In the genomic region with DNA sequence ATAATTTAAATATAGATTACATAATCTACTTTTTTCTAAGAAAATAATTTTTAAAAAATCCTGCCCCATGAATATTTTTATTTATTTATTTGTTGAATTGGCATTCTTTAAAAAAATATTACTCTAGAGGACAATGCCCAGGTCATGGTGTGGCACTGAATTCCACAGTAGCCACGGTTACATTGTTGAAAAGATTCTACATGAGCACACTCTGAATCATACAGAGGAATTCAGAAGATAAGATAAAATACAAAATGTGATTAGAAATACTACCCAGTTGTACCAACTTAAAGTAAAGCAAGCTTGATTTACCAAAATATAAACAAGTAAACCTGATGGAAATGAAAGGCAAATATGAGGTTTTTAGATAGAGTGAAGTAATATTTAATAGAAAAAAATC, we compare ENCODE assay signal across 1 cellular context.
TF ChIP-seq lines count a peak whose summit lies in the region.

No MANE protein-coding gene starts in this region.

TF ChIP-seq in HCT116, 20 proteins besides CTCF, POLR2A, EP300 and RAD21 (continued from another document):
- no peak for TF ChIP-seq YY1 (IDR thresholded peaks at IDR 0.05; ENCODE audit: extremely low read depth, insufficient replicate concordance, low read depth, low read length)
- TF ChIP-seq POLR2AphosphoS5 (IDR thresholded peaks at IDR 0.05; ENCODE audit: low read depth, low read length): no peak
- TF ChIP-seq, protein P1, sequence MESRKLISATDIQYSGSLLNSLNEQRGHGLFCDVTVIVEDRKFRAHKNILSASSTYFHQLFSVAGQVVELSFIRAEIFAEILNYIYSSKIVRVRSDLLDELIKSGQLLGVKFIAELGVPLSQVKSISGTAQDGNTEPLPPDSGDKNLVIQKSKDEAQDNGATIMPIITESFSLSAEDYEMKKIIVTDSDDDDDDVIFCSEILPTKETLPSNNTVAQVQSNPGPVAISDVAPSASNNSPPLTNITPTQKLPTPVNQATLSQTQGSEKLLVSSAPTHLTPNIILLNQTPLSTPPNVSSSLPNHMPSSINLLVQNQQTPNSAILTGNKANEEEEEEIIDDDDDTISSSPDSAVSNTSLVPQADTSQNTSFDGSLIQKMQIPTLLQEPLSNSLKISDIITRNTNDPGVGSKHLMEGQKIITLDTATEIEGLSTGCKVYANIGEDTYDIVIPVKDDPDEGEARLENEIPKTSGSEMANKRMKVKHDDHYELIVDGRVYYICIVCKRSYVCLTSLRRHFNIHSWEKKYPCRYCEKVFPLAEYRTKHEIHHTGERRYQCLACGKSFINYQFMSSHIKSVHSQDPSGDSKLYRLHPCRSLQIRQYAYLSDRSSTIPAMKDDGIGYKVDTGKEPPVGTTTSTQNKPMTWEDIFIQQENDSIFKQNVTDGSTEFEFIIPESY (IDR thresholded peaks at IDR 0.05; ENCODE audit: extremely low read depth, insufficient replicate concordance, low read length): no peak
- TF ChIP-seq ZFX (IDR thresholded peaks at IDR 0.05): no peak
- no peak for TF ChIP-seq CEBPB (IDR thresholded peaks at IDR 0.05; ENCODE audit: low read depth)
